Comparison of ENCODE assay signal across 11 cellular contexts in genomic region chr2:174035981-174036742, GRCh38.
DNase-seq lines count a peak whose midpoint lies in the region; ATAC-seq and TF ChIP-seq lines count a peak whose summit lies in the region.
"Had no signal": no experiment of that assay in that cellular context is flagged by ENCODE, and none has a peak within 500 bp of the region (broad histone marks: within the 10 kb centered on the region; RNA-seq: fewer than 3 reads in every experiment).

No MANE protein-coding gene starts in this region.

- H3K36me3 ChIP-seq in cardiac muscle cell (no peaks in the 10 kb centered on the region), ascending aorta (no peaks in the 10 kb centered on the region)

- peak; percentile 49 for TF ChIP-seq CTCF in cardiac muscle cell (IDR thresholded peaks at IDR 0.05; ENCODE audit: low read depth, low read length)
- TF ChIP-seq CTCF in ascending aorta (IDR thresholded peaks at IDR 0.05): peak; percentile 8 to 33 (median 21)

- DNase-seq in cardiac muscle cell (ENCODE audit: low read depth in 1 of 2, low spot score in 1 of 2): peak in 1 of 2 donors; percentile 64
- DNase-seq in Right ventricle myocardium inferior (ENCODE audit: missing footprints): no peak
- DNase-seq in ascending aorta (ENCODE audit: low spot score in 2 of 2): peak in 1 of 2 donors; percentile 90
- DNase-seq in iris pigment epithelial cell (ENCODE audit: low read depth): peak; percentile 39
- DNase-seq in NCI-H1436 treated with DMSO at 0.1 percent for 48 hours (lab: John Stamatoyannopoulos, UW): no peak
- DNase-seq: CD4-positive, alpha-beta T cell; NCI-H1048; stimulated activated CD8-positive, alpha-beta memory T cell treated with anti-CD3 and anti-CD28 coated beads, Interleukin-4, amount 100 ng/mL, for 48 hours had no signal

- H3K27ac ChIP-seq in cardiac muscle cell: no peak overlapping the region
- peak overlapping the region; percentile 37 to 83 for H3K27ac ChIP-seq in ascending aorta

- no peak for ATAC-seq in Right ventricle myocardium inferior
- ATAC-seq in HG02623 (IDR thresholded peaks at IDR 0.05; ENCODE audit: unreplicated experiment): no peak
- no peak for ATAC-seq in GM19467 (IDR thresholded peaks at IDR 0.05; ENCODE audit: unreplicated experiment)
- no peak for ATAC-seq in HG03442 (IDR thresholded peaks at IDR 0.05; ENCODE audit: unreplicated experiment)

- H3K27me3 ChIP-seq in cardiac muscle cell (no peaks in the 10 kb centered on the region), ascending aorta (no peaks in the 10 kb centered on the region)

- intact Hi-C loops in Right ventricle myocardium inferior (cut with DNase I): loop anchor here (5.0 kb wide), 1 partner anchor 34 kb away; no protein-coding TSS in a partner anchor
- intact Hi-C loops in ascending aorta (cut with DNase I): loop anchor here (1.0 to 5.0 kb wide), 4 partner anchors 23 to 211 kb away; partner anchors contain the start of gene OLA1

- no peaks in the 10 kb centered on the region for H3K9me3 ChIP-seq in cardiac muscle cell (ENCODE audit: low read depth)
- H3K9me3 ChIP-seq in ascending aorta: no peaks in the 10 kb centered on the region

- H3K4me3 ChIP-seq in cardiac muscle cell (no peak overlapping the region), ascending aorta (peak overlapping the region; percentile 4 to 14)

- H3K4me1 ChIP-seq in cardiac muscle cell (ENCODE audit: low read depth) (no peaks in the 10 kb centered on the region), ascending aorta (peaks cover 9 to 24% of the 10 kb centered on the region in 2 donors)
